14 cellular contexts compared by ENCODE assay signal in the genomic region with DNA sequence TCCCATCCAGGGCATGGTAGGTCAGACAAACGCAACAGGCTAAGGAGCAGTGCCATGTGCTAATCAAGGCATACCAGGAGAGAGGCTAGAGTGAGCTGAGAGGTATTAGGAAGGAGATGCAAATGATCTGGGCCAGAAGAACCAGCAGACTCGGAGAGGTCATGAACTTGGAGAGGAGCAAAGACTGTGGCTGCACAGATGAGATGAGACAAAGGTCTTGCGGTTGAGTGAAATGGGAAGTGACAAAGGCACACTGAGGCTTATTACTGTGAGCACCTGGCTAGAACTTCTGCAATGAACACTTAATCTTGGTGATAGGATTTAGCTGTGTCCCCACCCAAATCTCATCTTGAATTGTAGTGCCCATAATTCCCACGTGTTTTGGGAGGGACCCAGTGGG.
DNase-seq lines count a peak whose midpoint lies in the region; ATAC-seq and TF ChIP-seq lines count a peak whose summit lies in the region.
"Had no signal": no experiment of that assay in that cellular context is flagged by ENCODE, and none has a peak within 500 bp of the region (broad histone marks: within the 10 kb centered on the region; RNA-seq: fewer than 3 reads in every experiment).

No MANE protein-coding gene starts in this region.

- no peak for DNase-seq in T-helper 17 cell
- no peak for DNase-seq in SK-N-SH
- no peak for DNase-seq in HuH-7.5 (ENCODE audit: low spot score)
- no peak for DNase-seq in omental fat pad (ENCODE audit: low spot score)
- no peak for DNase-seq in mesendoderm
- DNase-seq: activated CD4-positive, alpha-beta memory T cell treated with anti-CD3 and anti-CD28 coated beads, Interleukin-2, amount 10 ng/mL, durations not matched to agents 7 days and 5 days; DMS 273 treated with DMSO at 0.1 percent for 48 hours; NCI-H1694; pancreas; SIG-M5 had no signal

- POLR2A ChIA-PET in SK-N-SH (lab: Yijun Ruan, JAX), result no interaction called here

- H3K4me3 Mint-ChIP-seq in T-helper 17 cell, result no peak overlapping the region
- H3K4me3 Mint-ChIP-seq: activated CD4-positive, alpha-beta memory T cell treated with anti-CD3 and anti-CD28 coated beads, Interleukin-2, amount 10 ng/mL, durations not matched to agents 7 days and 5 days had no signal

- H4K20me1 ChIP-seq in SK-N-SH (ENCODE audit: insufficient read depth), result no peaks in the 10 kb centered on the region

- H3K36me3 Mint-ChIP-seq in T-helper 17 cell (ENCODE audit: low read depth), result peaks cover 3% of the 10 kb centered on the region

- TF ChIP-seq RAD21 in SK-N-SH (IDR thresholded peaks at IDR 0.05; ENCODE audit: low read length), result no peak

- CTCF ChIA-PET in SK-N-SH (lab: Yijun Ruan, JAX), result no interaction called here

- no peak overlapping the region for H2AFZ ChIP-seq in SK-N-SH (ENCODE audit: low read depth)

- H3K79me2 ChIP-seq in SK-N-SH (ENCODE audit: insufficient read depth), result no peaks in the 10 kb centered on the region
- no peaks in the 10 kb centered on the region for H3K79me2 ChIP-seq in mesendoderm (ENCODE audit: control insufficient read depth, insufficient read depth, low read length)

- H3K4me2 ChIP-seq in SK-N-SH (no peak overlapping the region), mesendoderm (ENCODE audit: low read length) (no peak overlapping the region)

- H3K23ac ChIP-seq in mesendoderm (ENCODE audit: low read length), result no peak overlapping the region

- no peak for TF ChIP-seq CTCF in SK-N-SH (IDR thresholded peaks at IDR 0.05)
- TF ChIP-seq CTCF in omental fat pad (IDR thresholded peaks at IDR 0.05), result no peak

- 75% methylated on average over 4 of the region's 4 CpGs for WGBS in SK-N-SH (ENCODE audit: low lambda C conversion rate)
- WGBS in mesendoderm (ENCODE audit: extremely low coverage, insufficient coverage, low lambda C conversion rate), result no CpG with 5 or more reads among the region's 4 CpGs

- H3K9me3 ChIP-seq in T-helper 17 cell (ENCODE audit: control insufficient read depth, low read length, poor library complexity, severe bottlenecking) (peaks cover 4% of the 10 kb centered on the region), SK-N-SH (no peaks in the 10 kb centered on the region)
- H3K9me3 ChIP-seq: pancreas had no signal

- ATAC-seq in GM18861 (IDR thresholded peaks at IDR 0.05; ENCODE audit: unreplicated experiment) (peak; percentile 98), GM21529 (IDR thresholded peaks at IDR 0.05; ENCODE audit: unreplicated experiment) (peak; percentile 95), HG03159 (IDR thresholded peaks at IDR 0.05; ENCODE audit: unreplicated experiment) (peak; percentile 98), T-helper 17 cell (peak; percentile 41), omental fat pad (ENCODE audit: low FRiP score) (no peak)
- ATAC-seq: pancreas had no signal

- no peak overlapping the region for H3K56ac ChIP-seq in mesendoderm (ENCODE audit: low read length)

- H4K5ac ChIP-seq in mesendoderm (ENCODE audit: low read length), result no peak overlapping the region

- no peak overlapping the region for H2AK5ac ChIP-seq in mesendoderm (ENCODE audit: low read length)

- no peaks in the 10 kb centered on the region for H3F3A ChIP-seq in SK-N-SH (replicated peaks; ENCODE audit: insufficient read depth)

- no peak overlapping the region for H3K27ac Mint-ChIP-seq in T-helper 17 cell
- H3K27ac Mint-ChIP-seq: activated CD4-positive, alpha-beta memory T cell treated with anti-CD3 and anti-CD28 coated beads, Interleukin-2, amount 10 ng/mL, durations not matched to agents 7 days and 5 days had no signal

- no peak overlapping the region for H2BK5ac ChIP-seq in mesendoderm (ENCODE audit: low read length)

- H3K36me3 ChIP-seq in SK-N-SH (replicated peaks in 1 of 2; ENCODE audit: control insufficient read depth in 1 of 2, insufficient read depth in 2 of 2, low read length in 1 of 2) (peaks cover 0 to 2% of the 10 kb centered on the region in 2 experiments), mesendoderm (ENCODE audit: control insufficient read depth, insufficient read depth, low read length) (no peaks in the 10 kb centered on the region)
- H3K36me3 ChIP-seq: pancreas had no signal

- H3K27me3 ChIP-seq in SK-N-SH (ENCODE audit: insufficient read depth) (no peaks in the 10 kb centered on the region), mesendoderm (ENCODE audit: insufficient read depth, low read length, poor library complexity) (no peaks in the 10 kb centered on the region)
- H3K27me3 ChIP-seq: pancreas had no signal

- no peaks in the 10 kb centered on the region for H3K79me1 ChIP-seq in mesendoderm (ENCODE audit: low read length)

- H3K9ac ChIP-seq in SK-N-SH (no peak overlapping the region), mesendoderm (ENCODE audit: low read length) (no peak overlapping the region)

- no peak overlapping the region for H3K4me3 ChIP-seq in SK-N-SH (ENCODE audit: low read depth in 2 of 2, low read length in 1 of 2)
- no peak overlapping the region for H3K4me3 ChIP-seq in mesendoderm (ENCODE audit: low read length)
- H3K4me3 ChIP-seq: pancreas had no signal

- no peaks in the 10 kb centered on the region for H3K27me3 Mint-ChIP-seq in T-helper 17 cell
- H3K27me3 Mint-ChIP-seq: activated CD4-positive, alpha-beta memory T cell treated with anti-CD3 and anti-CD28 coated beads, Interleukin-2, amount 10 ng/mL, durations not matched to agents 7 days and 5 days had no signal

- H2BK15ac ChIP-seq in mesendoderm (replicated peaks; ENCODE audit: low read depth), result no peak overlapping the region

- no peaks in the 10 kb centered on the region for H3K4me1 Mint-ChIP-seq in T-helper 17 cell

- H2BK120ac ChIP-seq in mesendoderm (ENCODE audit: low read depth, low read length), result no peak overlapping the region

- no peak overlapping the region for H3K18ac ChIP-seq in mesendoderm (ENCODE audit: low read length)

- no peaks in the 10 kb centered on the region for H3K9me2 ChIP-seq in SK-N-SH

- H3K4me1 ChIP-seq in SK-N-SH (ENCODE audit: control insufficient read depth in 1 of 2, insufficient read depth in 2 of 2, low read depth in 1 of 2, low read length in 1 of 2) (peaks cover 0 to 27% of the 10 kb centered on the region in 2 experiments; a peak in 2 of 4 replicates), mesendoderm (ENCODE audit: control insufficient read depth, low read depth, low read length) (no peaks in the 10 kb centered on the region)
- H3K4me1 ChIP-seq: pancreas had no signal

- H4K8ac ChIP-seq in mesendoderm (ENCODE audit: low read depth, low read length), result no peak overlapping the region

- no peak overlapping the region for H3K4ac ChIP-seq in mesendoderm (ENCODE audit: low read depth, low read length)

- H3K27ac ChIP-seq in SK-N-SH (ENCODE audit: low read depth in 2 of 2, low read length in 1 of 2) (peak overlapping the region in 1 of 2 experiments; percentile 95; a peak in 2 of 4 replicates), mesendoderm (ENCODE audit: low read depth, low read length) (no peak overlapping the region)
- H3K27ac ChIP-seq: epithelial cell of prostate, pancreas had no signal

- TF ChIP-seq EP300 in SK-N-SH (IDR thresholded peaks at IDR 0.05; ENCODE audit: borderline replicate concordance in 1 of 2, low read depth in 1 of 2, low read length in 1 of 2), result no peak

TF ChIP-seq in SK-N-SH, 30 proteins besides CTCF, POLR2A, EP300 and RAD21 (continues in another document):
- TF ChIP-seq GABPA (IDR thresholded peaks at IDR 0.05; ENCODE audit: low read depth), result no peak
- TF ChIP-seq SMC3 (IDR thresholded peaks at IDR 0.05; ENCODE audit: low read depth, low read length), result no peak
- no peak for TF ChIP-seq TCF12 (IDR thresholded peaks at IDR 0.05)
- TF ChIP-seq, protein P1, sequence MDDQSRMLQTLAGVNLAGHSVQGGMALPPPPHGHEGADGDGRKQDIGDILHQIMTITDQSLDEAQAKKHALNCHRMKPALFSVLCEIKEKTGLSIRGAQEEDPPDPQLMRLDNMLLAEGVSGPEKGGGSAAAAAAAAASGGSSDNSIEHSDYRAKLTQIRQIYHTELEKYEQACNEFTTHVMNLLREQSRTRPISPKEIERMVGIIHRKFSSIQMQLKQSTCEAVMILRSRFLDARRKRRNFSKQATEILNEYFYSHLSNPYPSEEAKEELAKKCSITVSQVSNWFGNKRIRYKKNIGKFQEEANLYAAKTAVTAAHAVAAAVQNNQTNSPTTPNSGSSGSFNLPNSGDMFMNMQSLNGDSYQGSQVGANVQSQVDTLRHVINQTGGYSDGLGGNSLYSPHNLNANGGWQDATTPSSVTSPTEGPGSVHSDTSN (IDR thresholded peaks at IDR 0.05), result no peak
- no peak for TF ChIP-seq YY1 (IDR thresholded peaks at IDR 0.05; ENCODE audit: low read depth)
- no peak for TF ChIP-seq JUND (IDR thresholded peaks at IDR 0.05)
- TF ChIP-seq, protein P2, sequence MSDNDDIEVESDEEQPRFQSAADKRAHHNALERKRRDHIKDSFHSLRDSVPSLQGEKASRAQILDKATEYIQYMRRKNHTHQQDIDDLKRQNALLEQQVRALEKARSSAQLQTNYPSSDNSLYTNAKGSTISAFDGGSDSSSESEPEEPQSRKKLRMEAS (IDR thresholded peaks at IDR 0.05; ENCODE audit: low read depth), result no peak
- TF ChIP-seq, protein P3, sequence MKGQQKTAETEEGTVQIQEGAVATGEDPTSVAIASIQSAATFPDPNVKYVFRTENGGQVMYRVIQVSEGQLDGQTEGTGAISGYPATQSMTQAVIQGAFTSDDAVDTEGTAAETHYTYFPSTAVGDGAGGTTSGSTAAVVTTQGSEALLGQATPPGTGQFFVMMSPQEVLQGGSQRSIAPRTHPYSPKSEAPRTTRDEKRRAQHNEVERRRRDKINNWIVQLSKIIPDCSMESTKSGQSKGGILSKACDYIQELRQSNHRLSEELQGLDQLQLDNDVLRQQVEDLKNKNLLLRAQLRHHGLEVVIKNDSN (IDR thresholded peaks at IDR 0.05; ENCODE audit: borderline replicate concordance, low read depth), result no peak
- TF ChIP-seq ELF1 (IDR thresholded peaks at IDR 0.05), result no peak
- TF ChIP-seq GATA2 (CRISPR knock-in tag; IDR thresholded peaks at IDR 0.05), result no peak
- TF ChIP-seq RFX5 (IDR thresholded peaks at IDR 0.05; ENCODE audit: low read length), result no peak
